Comparison of ENCODE assay signal across 8 cellular contexts in the genomic region with DNA sequence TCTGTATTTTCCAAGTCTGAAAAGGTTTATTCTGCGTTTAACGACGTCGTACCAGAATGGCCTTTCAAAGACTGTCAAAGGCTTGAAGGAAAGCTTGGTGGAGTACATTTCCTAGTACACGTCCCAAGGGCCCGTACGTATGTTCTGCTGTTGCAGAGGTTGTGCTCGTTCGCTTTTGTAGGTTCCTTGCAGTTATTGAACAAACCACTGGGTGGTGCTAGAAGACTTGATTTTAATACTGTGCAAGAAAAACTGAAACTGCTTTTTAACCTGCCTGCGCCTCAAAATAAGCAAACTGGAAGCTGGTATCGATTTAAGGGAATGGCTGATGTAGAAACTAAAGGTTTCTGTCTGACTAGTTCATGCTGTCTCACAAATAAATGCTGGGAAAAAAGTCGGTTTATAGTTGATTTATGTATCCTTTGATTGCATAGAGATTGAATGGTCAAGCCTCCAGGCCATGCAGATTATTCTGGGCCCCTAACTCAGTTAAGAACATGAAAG. TPM values are rescaled to one million over a fixed set of nuclear protein-coding genes. Genes with fewer than 3 reads are reported as not detected.
DNase-seq lines count a peak whose midpoint lies in the region; ATAC-seq and TF ChIP-seq lines count a peak whose summit lies in the region.

No MANE protein-coding gene starts in this region.

- no peaks in the 10 kb centered on the region for H3K9me3 ChIP-seq in lung (ENCODE audit: control insufficient read depth in 2 of 2, insufficient read depth in 1 of 2, low read length in 1 of 2)

- peak; percentile 81 for TF ChIP-seq CTCF in 22Rv1 (IDR thresholded peaks at IDR 0.05)
- TF ChIP-seq CTCF in GM12875 (IDR thresholded peaks at IDR 0.05; ENCODE audit: borderline replicate concordance, insufficient read depth, low read depth, low read length) = peak; percentile 63
- TF ChIP-seq CTCF in lung (IDR thresholded peaks at IDR 0.05; ENCODE audit: control extremely low read depth, extremely low read depth) = peak; percentile 85

- no peak overlapping the region for H3K27ac ChIP-seq in 22Rv1
- H3K27ac ChIP-seq in lung (ENCODE audit: low read depth in 1 of 2, low read length in 1 of 2) = no peak overlapping the region

- H3K36me3 ChIP-seq in lung (ENCODE audit: control insufficient read depth in 2 of 2, insufficient read depth in 2 of 2, low read length in 2 of 2) = peaks cover 0 to 3% of the 10 kb centered on the region in 2 donors

- DNase-seq in NCI-H69 (lab: John Stamatoyannopoulos, UW) = peak; percentile 69
- peak; percentile 51 to 52 for DNase-seq in activated CD4-positive, alpha-beta T cell treated with anti-CD3 and anti-CD28 coated beads, Interleukin-2, amount 50 U/mL, for 4 hours
- peak; percentile 73 for DNase-seq in ecto neural progenitor cell (ENCODE audit: low spot score)
- peak; percentile 73 for DNase-seq in lung (ENCODE audit: low spot score)
- DNase-seq in stimulated activated CD8-positive, alpha-beta memory T cell treated with anti-CD3 and anti-CD28 coated beads, Interleukin-15, amount 100 ng/mL, for 4 hours (ENCODE audit: low read depth in 2 of 2) = peak; percentile 4 to 51

- H3K27me3 ChIP-seq in lung (ENCODE audit: control insufficient read depth, insufficient read depth) = no peaks in the 10 kb centered on the region

- WGBS in lung, 2 donors = 11% methylated on average over 12 of the region's 12 CpGs

- H3K4me3 ChIP-seq in GM12875 (ENCODE audit: low read depth, low read length) = no peak overlapping the region
- no peak overlapping the region for H3K4me3 ChIP-seq in lung

- ATAC-seq in HG03439 (IDR thresholded peaks at IDR 0.05; ENCODE audit: unreplicated experiment) (peak; percentile 56), lung (ENCODE audit: insufficient read depth, low FRiP score) (peak; percentile 82)

- H3K4me1 ChIP-seq in lung (ENCODE audit: control insufficient read depth in 2 of 2, insufficient read depth in 2 of 2, low read length in 2 of 2) = peaks cover 0 to 11% of the 10 kb centered on the region in 2 donors

RNA-seq across cellular contexts. Expression of a gene that starts 54.6 kb away (rescaled TPM):
- total RNA-seq in lung = 10 to 100 TPM; 70.5 to 77.5 TPM
- 10 to 100 TPM; 18.5 to 55.5 TPM for polyA plus RNA-seq in lung
